ENCODE assay signal across 24 cellular contexts in the genomic region with DNA sequence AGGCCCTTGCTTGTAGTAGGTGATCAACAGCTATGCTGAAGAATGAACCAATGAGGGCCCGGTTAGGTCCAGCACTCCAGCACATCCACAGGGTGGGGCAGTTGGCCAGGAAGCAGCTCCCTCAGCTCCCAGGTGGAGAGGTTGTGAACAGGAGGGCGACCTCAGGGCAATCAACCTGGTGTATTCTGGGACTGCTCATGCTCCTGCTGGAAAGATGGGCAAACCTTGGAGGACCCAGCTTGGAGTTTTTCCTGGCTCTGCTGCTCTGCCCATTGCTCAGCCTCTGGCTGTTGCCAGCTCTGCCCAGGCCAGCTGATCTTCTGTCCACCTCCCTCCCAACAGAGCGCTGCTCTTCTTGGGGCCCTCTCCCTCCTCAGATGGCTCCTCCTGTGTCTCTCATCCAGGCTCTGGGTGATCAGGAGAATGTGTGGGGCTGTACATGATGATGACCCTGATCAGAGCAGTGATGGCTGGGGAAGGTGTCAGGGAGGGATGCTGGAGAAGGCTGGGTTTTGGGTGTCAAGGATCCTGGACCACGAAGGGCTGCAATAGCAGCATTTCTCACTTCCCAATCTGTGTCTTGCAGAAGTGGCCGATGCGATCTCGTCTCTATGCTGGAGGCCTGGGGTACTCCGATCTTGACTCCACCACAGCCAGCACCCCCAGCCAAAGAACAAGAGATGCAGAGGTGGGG. TPM values are rescaled to one million over a fixed set of nuclear protein-coding genes. Genes with fewer than 3 reads are reported as not detected.
A peak's percentile ranks its signal among the peaks of the same experiment; 100 is the strongest.
DNase-seq lines count a peak whose midpoint lies in the region; ATAC-seq, FAIRE-seq and TF ChIP-seq lines count a peak whose summit lies in the region.
"Had no signal": no experiment of that assay in that cellular context is flagged by ENCODE, and none has a peak within 500 bp of the region (broad histone marks: within the 10 kb centered on the region; RNA-seq: fewer than 3 reads in every experiment).

No MANE protein-coding gene starts in this region.

- in situ Hi-C loops in K562 (cut with MboI): no loop called here

- H3K4me1 ChIP-seq in MM.1S (ENCODE audit: low read length) (peaks cover 38% of the 10 kb centered on the region), K562 (replicated peaks in 1 of 2; ENCODE audit: control insufficient read depth in 2 of 2, insufficient read depth in 2 of 2, low read length in 2 of 2) (peaks cover 0 to 15% of the 10 kb centered on the region in 2 experiments; a peak in 2 of 5 replicates)
- H3K4me1 ChIP-seq: tibial artery had no signal

- intact Hi-C loops in K562 (cut with micrococcal nuclease): no loop called here

- H3K9me3 ChIP-seq in MM.1S (replicated peaks; ENCODE audit: insufficient read depth, low read length) (no peaks in the 10 kb centered on the region), K562 (replicated peaks; ENCODE audit: control insufficient read depth, insufficient read depth, low read depth, low read length) (no peaks in the 10 kb centered on the region)
- H3K9me3 ChIP-seq: tibial artery had no signal

- no peaks in the 10 kb centered on the region for H3K9me1 ChIP-seq in K562 (ENCODE audit: control insufficient read depth, insufficient read depth, low read length)

- peak in 1 of 2 experiments; percentile 37; a peak in 2 of 4 replicates for TF ChIP-seq RAD21 in K562 (CRISPR knock-in tag; conservative IDR thresholded peaks at IDR 0.05 in 1 of 2, IDR thresholded peaks at IDR 0.05 in 1 of 2)

- CTCF ChIA-PET in K562 (lab: Yijun Ruan, JAX; ENCODE audit: low intra/inter-chr PET ratio): interaction anchor here (1.0 kb wide), 2 partner anchors 39 to 151 kb away, joined by 3 read pairs; no protein-coding TSS in a partner anchor

- TF ChIP-seq CTCF in GM10266 (IDR thresholded peaks at IDR 0.05; ENCODE audit: control insufficient read depth, insufficient read depth, low read depth, missing control alignments) (peak; percentile 3), MM.1S (IDR thresholded peaks at IDR 0.05; ENCODE audit: low read length) (no peak), K562 (IDR thresholded peaks at IDR 0.05 in 2 of 3, conservative IDR thresholded peaks at IDR 0.05 in 1 of 3; ENCODE audit: insufficient read depth in 2 of 3, low read depth in 1 of 3, low read length in 3 of 3) (peak in 2 of 3 experiments; percentile 11 to 36; a peak in 2 of 6 replicates), neural crest cell (conservative IDR thresholded peaks at IDR 0.05) (no peak)

- no peaks in the 10 kb centered on the region for H3K27me3 ChIP-seq in MM.1S (replicated peaks; ENCODE audit: insufficient read depth, low read length)
- H3K27me3 ChIP-seq in K562 (ENCODE audit: control insufficient read depth in 2 of 2, insufficient read depth in 2 of 2, low read length in 2 of 2): peaks cover 0 to 15% of the 10 kb centered on the region in 2 experiments; a peak in 2 of 5 replicates
- H3K27me3 ChIP-seq: hepatocyte had no signal

- H3K9me3 Mint-ChIP-seq in neural crest cell: no peaks in the 10 kb centered on the region
- H3K9me3 Mint-ChIP-seq: activated T-helper 1 cell treated with anti-CD3 and anti-CD28 coated beads, Interleukin-12 subunit alpha, Interleukin-12 subunit beta, Interleukin-2, Interleukin-4 antibody, amounts not matched to agents 30 ng/mL and 10 ng/mL and 1 ng/mL, durations not matched to agents 14 hours and 24 hours and 36 hours had no signal

- BruUV-seq in K562 (replicated peaks; lab: Mats Ljungman, UMichigan): no TSS peak

- H3K4me3 Mint-ChIP-seq in neural crest cell: no peak overlapping the region
- H3K4me3 Mint-ChIP-seq: activated T-helper 1 cell treated with anti-CD3 and anti-CD28 coated beads, Interleukin-12 subunit alpha, Interleukin-12 subunit beta, Interleukin-2, Interleukin-4 antibody, amounts not matched to agents 30 ng/mL and 10 ng/mL and 1 ng/mL, durations not matched to agents 14 hours and 24 hours and 36 hours had no signal

- no peaks in the 10 kb centered on the region for H3K4me1 Mint-ChIP-seq in neural crest cell

- FAIRE-seq in K562 (lab: Jason Lieb, UNC): no peak
- FAIRE-seq: GM18507 had no signal

- H3K4me2 ChIP-seq in MM.1S (ENCODE audit: low read depth, low read length) (peak overlapping the region; percentile 36; the same call in 1 of the 2 replicates), K562 (ENCODE audit: insufficient read depth, low read length) (no peak overlapping the region)
- H3K4me2 ChIP-seq: hepatocyte, KMS-11 had no signal

- H3K79me2 ChIP-seq in MM.1S (ENCODE audit: low read length) (no peaks in the 10 kb centered on the region), K562 (ENCODE audit: control insufficient read depth, insufficient read depth, low read length) (no peaks in the 10 kb centered on the region)
- H3K79me2 ChIP-seq: hepatocyte had no signal

- H3K27me3 Mint-ChIP-seq in neural crest cell (ENCODE audit: low read depth): no peaks in the 10 kb centered on the region

- H3K27ac ChIP-seq in MM.1S (ENCODE audit: low read length): peak overlapping the region; percentile 74
- H3K27ac ChIP-seq in K562 (ENCODE audit: extremely low read depth, low read depth, low read length): no peak overlapping the region
- H3K27ac ChIP-seq: hepatocyte, KMS-11, tibial artery had no signal

- H3F3A ChIP-seq in MM.1S (ENCODE audit: insufficient read depth, low read length): peaks cover 30% of the 10 kb centered on the region

- ATAC-seq in K562 (peak; percentile 77), HG03378 (IDR thresholded peaks at IDR 0.05; ENCODE audit: unreplicated experiment) (no peak)
- ATAC-seq: left cardiac atrium had no signal

- H3K9ac ChIP-seq in MM.1S (ENCODE audit: low read length) (no peak overlapping the region; the same call in 1 of the 2 replicates), K562 (ENCODE audit: insufficient read depth in 1 of 2, low read depth in 2 of 2, low read length in 2 of 2) (0 out of 4 replicates have a peak overlapping the region, but pooled peaks of 1 of the 2 experiments have one; percentile 7)
- H3K9ac ChIP-seq: KMS-11 had no signal

- H3K4me3 ChIP-seq in MM.1S (ENCODE audit: low read length): no peak overlapping the region
- H3K4me3 ChIP-seq in K562: no peak overlapping the region
- H3K4me3 ChIP-seq: hepatocyte, tibial artery had no signal

- H3K9me2 ChIP-seq in MM.1S (replicated peaks; ENCODE audit: insufficient read depth, low read length): no peaks in the 10 kb centered on the region

- TF ChIP-seq POLR2A in K562 (conservative IDR thresholded peaks at IDR 0.05): no peak

- H2AFZ ChIP-seq in MM.1S (ENCODE audit: low read length) (peak overlapping the region; percentile 20; the same call in 1 of the 2 replicates), K562 (ENCODE audit: low read depth, low read length) (no peak overlapping the region)
- H2AFZ ChIP-seq: hepatocyte had no signal

- DNase-seq in GM10266 (ENCODE audit: extremely low spot score): no peak
- no peak for DNase-seq in MM.1S
- DNase-seq in K562 (ENCODE audit: extremely low read depth in 1 of 4, low spot score in 3 of 4): peak in 3 of 4 experiments; percentile 24 to 47 (median 35)
- no peak for DNase-seq in neural crest cell (ENCODE audit: low read depth, low spot score)
- no peak for DNase-seq in GDM1 (lab: John Stamatoyannopoulos, UW)
- DNase-seq in foreskin melanocyte: no peak
- no peak for DNase-seq in T1000 (lab: John Stamatoyannopoulos, UW)
- DNase-seq: activated CD4-positive, CD25-positive, alpha-beta regulatory T cell; activated CD8-positive, alpha-beta memory T cell treated with anti-CD3 and anti-CD28 coated beads for 24 hours; caudate nucleus; effector CD8-positive, alpha-beta T cell; left cardiac atrium; NCI-H1694 treated with DMSO at 0.1 percent for 48 hours; NCI-H524 had no signal

- peak overlapping the region; percentile 19 for H3K27ac Mint-ChIP-seq in neural crest cell (ENCODE audit: unreplicated experiment)
- H3K27ac Mint-ChIP-seq: activated T-helper 1 cell treated with anti-CD3 and anti-CD28 coated beads, Interleukin-12 subunit alpha, Interleukin-12 subunit beta, Interleukin-2, Interleukin-4 antibody, amounts not matched to agents 30 ng/mL and 10 ng/mL and 1 ng/mL, durations not matched to agents 14 hours and 24 hours and 36 hours had no signal

- no peak for TF ChIP-seq EP300 in K562 (IDR thresholded peaks at IDR 0.05; ENCODE audit: low read length)

- no peaks in the 10 kb centered on the region for H4K20me1 ChIP-seq in MM.1S (ENCODE audit: insufficient read depth, low read length)
- H4K20me1 ChIP-seq in K562 (replicated peaks; ENCODE audit: control insufficient read depth, insufficient read depth, low read length): no peaks in the 10 kb centered on the region

- POLR2A ChIA-PET in K562 (lab: Yijun Ruan, JAX): interaction anchor here (0.5 to 1.6 kb wide), 6 partner anchors 9 to 60 kb away, joined by 3 to 6 read pairs (median 4); partner anchors contain the start of genes ATRAID, PRR30 and SLC5A6

- H3K36me3 Mint-ChIP-seq in neural crest cell (ENCODE audit: low read depth): no peaks in the 10 kb centered on the region

- H3K36me3 ChIP-seq in MM.1S (replicated peaks; ENCODE audit: insufficient read depth, low read length): no peaks in the 10 kb centered on the region
- no peaks in the 10 kb centered on the region for H3K36me3 ChIP-seq in K562 (ENCODE audit: control insufficient read depth, insufficient read depth, low read length)
- H3K36me3 ChIP-seq: tibial artery had no signal

- 12% methylated on average over 8 of the region's 8 CpGs for WGBS in K562 (ENCODE audit: insufficient coverage, low coverage, missing lambda C conversion rate)

RNA-seq across cellular contexts. Expression of gene TCF23, which starts 3.4 kb away (rescaled TPM):
- not detected in 2 replicates for total RNA-seq in K562 (2011; cell fraction: chromatin; rRNA removed; ENCODE audit: low replicate concordance)
- total RNA-seq in K562 (2011; cell fraction: nucleolus; rRNA removed): not detected in 2 replicates
- not detected in 2 replicates for total RNA-seq in K562 (2011; cell fraction: nucleoplasm; rRNA removed)
- total RNA-seq in K562 (2014; rRNA removed): not detected in 2 replicates
- 0.03 TPM in 1 of 2 replicates, not detected in the other for total RNA-seq in K562 (2014; rRNA removed; fragmentation: Illumina TruSeq; extraction: Trizol)
- 0.07 TPM in 1 of 2 replicates, not detected in the other for total RNA-seq in K562 (2015; rRNA removed; fragmentation: Illumina TruSeq; extraction: Trizol)
- not detected in 2 replicates for total RNA-seq in K562 (2021)
- not detected in 2 replicates for polyA plus RNA-seq in K562 (2011; rRNA removed)
- not detected in 2 replicates for polyA plus RNA-seq in K562 (2011; cell fraction: cytosol; rRNA removed)
- polyA plus RNA-seq in K562 (2011; cell fraction: nucleus; rRNA removed): 0.03 TPM in 1 of 2 replicates, not detected in the other
- polyA plus RNA-seq in K562 (2012): 0.07 TPM in 2 replicates
- polyA plus RNA-seq in K562 (2014; fragmentation: Illumina TruSeq; extraction: Trizol): not detected in 2 replicates
- polyA plus RNA-seq in K562 (2014; fragmentation: Nextera tagmentation; extraction: Ambion mirVana): not detected
- polyA plus RNA-seq in K562 (2014; rRNA removed): not detected in 2 replicates
- polyA minus RNA-seq in K562 (2011; rRNA and poly(A)+ RNA removed): not detected in 2 replicates
- polyA minus RNA-seq in K562 (2011; cell fraction: cytosol; rRNA and poly(A)+ RNA removed): not detected in 2 replicates
- not detected in 2 replicates for polyA minus RNA-seq in K562 (2011; cell fraction: nucleus; rRNA and poly(A)+ RNA removed)
- total RNA-seq in neural crest cell: not detected in 2 replicates
- total RNA-seq: activated T-helper 1 cell treated with anti-CD3 and anti-CD28 coated beads, Interleukin-12 subunit alpha, Interleukin-12 subunit beta, Interleukin-2, Interleukin-4 antibody, amounts not matched to agents 30 ng/mL and 10 ng/mL and 1 ng/mL, durations not matched to agents 14 hours and 24 hours and 36 hours; hepatocyte; osteocyte had no signal
- polyA plus RNA-seq: BJ, hepatocyte had no signal

RNA-seq across cellular contexts. Expression of gene PRR30, which starts 13.0 kb away (rescaled TPM):
- total RNA-seq in K562 (2011; cell fraction: chromatin; rRNA removed; ENCODE audit: low replicate concordance): not detected in 2 replicates
- total RNA-seq in K562 (2011; cell fraction: nucleolus; rRNA removed): not detected in 2 replicates
- total RNA-seq in K562 (2011; cell fraction: nucleoplasm; rRNA removed): not detected in 2 replicates
- not detected in 2 replicates for total RNA-seq in K562 (2014; rRNA removed)
- total RNA-seq in K562 (2014; rRNA removed; fragmentation: Illumina TruSeq; extraction: Trizol): not detected in 2 replicates
- total RNA-seq in K562 (2015; rRNA removed; fragmentation: Illumina TruSeq; extraction: Trizol): not detected in 2 replicates
- not detected in 2 replicates for total RNA-seq in K562 (2021)
- polyA plus RNA-seq in K562 (2011; rRNA removed): not detected in 2 replicates
- not detected in 2 replicates for polyA plus RNA-seq in K562 (2011; cell fraction: cytosol; rRNA removed)
- polyA plus RNA-seq in K562 (2011; cell fraction: nucleus; rRNA removed): not detected in 2 replicates
- polyA plus RNA-seq in K562 (2012): not detected in 2 replicates
- not detected in 2 replicates for polyA plus RNA-seq in K562 (2014; fragmentation: Illumina TruSeq; extraction: Trizol)
- polyA plus RNA-seq in K562 (2014; fragmentation: Nextera tagmentation; extraction: Ambion mirVana): not detected
- polyA plus RNA-seq in K562 (2014; rRNA removed): not detected in 2 replicates
- polyA minus RNA-seq in K562 (2011; rRNA and poly(A)+ RNA removed): not detected in 2 replicates
- not detected in 2 replicates for polyA minus RNA-seq in K562 (2011; cell fraction: cytosol; rRNA and poly(A)+ RNA removed)
- not detected in 2 replicates for polyA minus RNA-seq in K562 (2011; cell fraction: nucleus; rRNA and poly(A)+ RNA removed)
- total RNA-seq in neural crest cell: not detected in 2 replicates
- total RNA-seq: activated T-helper 1 cell treated with anti-CD3 and anti-CD28 coated beads, Interleukin-12 subunit alpha, Interleukin-12 subunit beta, Interleukin-2, Interleukin-4 antibody, amounts not matched to agents 30 ng/mL and 10 ng/mL and 1 ng/mL, durations not matched to agents 14 hours and 24 hours and 36 hours; hepatocyte; left cardiac atrium; osteocyte; skeletal muscle tissue had no signal
- polyA plus RNA-seq: adipose tissue, BJ, hepatocyte had no signal

RNA-seq across cellular contexts. Expression of gene PREB, which starts 17.8 kb away (rescaled TPM):
- total RNA-seq in K562 (2011; cell fraction: chromatin; rRNA removed; ENCODE audit: low replicate concordance): 43.3 and 114 TPM in 2 replicates
- 72.0 and 78.4 TPM in 2 replicates for total RNA-seq in K562 (2011; cell fraction: nucleolus; rRNA removed)
- 43.7 and 58.3 TPM in 2 replicates for total RNA-seq in K562 (2011; cell fraction: nucleoplasm; rRNA removed)
- total RNA-seq in K562 (2014; rRNA removed): 67.2 and 83.1 TPM in 2 replicates
- 32.5 and 44.3 TPM in 2 replicates for total RNA-seq in K562 (2014; rRNA removed; fragmentation: Illumina TruSeq; extraction: Trizol)
- total RNA-seq in K562 (2015; rRNA removed; fragmentation: Illumina TruSeq; extraction: Trizol): 60.9 and 62.3 TPM in 2 replicates
- total RNA-seq in K562 (2021): 74.8 and 79.1 TPM in 2 replicates
- polyA plus RNA-seq in K562 (2011; rRNA removed): 77.9 and 87.2 TPM in 2 replicates
- polyA plus RNA-seq in K562 (2011; cell fraction: cytosol; rRNA removed): 91.7 and 112 TPM in 2 replicates
- polyA plus RNA-seq in K562 (2011; cell fraction: nucleus; rRNA removed): 216 and 217 TPM in 2 replicates
- 51.7 and 87.9 TPM in 2 replicates for polyA plus RNA-seq in K562 (2012)
- polyA plus RNA-seq in K562 (2014; fragmentation: Illumina TruSeq; extraction: Trizol): 78.8 and 84.2 TPM in 2 replicates
- polyA plus RNA-seq in K562 (2014; fragmentation: Nextera tagmentation; extraction: Ambion mirVana): 10 to 100 TPM; 35.1 to 35.4 TPM
- polyA plus RNA-seq in K562 (2014; rRNA removed): 74.8 and 78.8 TPM in 2 replicates
- 68.5 and 74.2 TPM in 2 replicates for polyA minus RNA-seq in K562 (2011; rRNA and poly(A)+ RNA removed)
- 22.8 and 23.0 TPM in 2 replicates for polyA minus RNA-seq in K562 (2011; cell fraction: cytosol; rRNA and poly(A)+ RNA removed)
- 28.0 and 47.5 TPM in 2 replicates for polyA minus RNA-seq in K562 (2011; cell fraction: nucleus; rRNA and poly(A)+ RNA removed)
- total RNA-seq in neural crest cell: 52.5 and 56.3 TPM in 2 replicates

RNA-seq across cellular contexts. Expression of gene ABHD1, which starts 28.6 kb away (rescaled TPM):
- total RNA-seq in K562 (2011; cell fraction: chromatin; rRNA removed; ENCODE audit: low replicate concordance): 0.42 and 1.1 TPM in 2 replicates
- 0.13 and 0.33 TPM in 2 replicates for total RNA-seq in K562 (2011; cell fraction: nucleolus; rRNA removed)
- 0.44 and 0.61 TPM in 2 replicates for total RNA-seq in K562 (2011; cell fraction: nucleoplasm; rRNA removed)
- total RNA-seq in K562 (2014; rRNA removed): 0.20 TPM in 1 of 2 replicates, not detected in the other
- total RNA-seq in K562 (2014; rRNA removed; fragmentation: Illumina TruSeq; extraction: Trizol): not detected in 2 replicates
- total RNA-seq in K562 (2015; rRNA removed; fragmentation: Illumina TruSeq; extraction: Trizol): not detected in 2 replicates
- total RNA-seq in K562 (2021): 0.18 TPM in 1 of 2 replicates, not detected in the other
- 0.10 and 0.57 TPM in 2 replicates for polyA plus RNA-seq in K562 (2011; rRNA removed)
- 0.06 and 0.16 TPM in 2 replicates for polyA plus RNA-seq in K562 (2011; cell fraction: cytosol; rRNA removed)
- 0.59 and 0.97 TPM in 2 replicates for polyA plus RNA-seq in K562 (2011; cell fraction: nucleus; rRNA removed)
- polyA plus RNA-seq in K562 (2012): 0.43 and 0.60 TPM in 2 replicates
- polyA plus RNA-seq in K562 (2014; fragmentation: Illumina TruSeq; extraction: Trizol): 0.10 and 0.28 TPM in 2 replicates
- polyA plus RNA-seq in K562 (2014; fragmentation: Nextera tagmentation; extraction: Ambion mirVana): under 1 TPM in 1 of 2 experiments, not detected in 1; 0.11 TPM
- 0.16 TPM in 1 of 2 replicates, not detected in the other for polyA plus RNA-seq in K562 (2014; rRNA removed)
- 0.09 and 0.32 TPM in 2 replicates for polyA minus RNA-seq in K562 (2011; rRNA and poly(A)+ RNA removed)
- polyA minus RNA-seq in K562 (2011; cell fraction: cytosol; rRNA and poly(A)+ RNA removed): not detected in 2 replicates
- 0.11 and 0.13 TPM in 2 replicates for polyA minus RNA-seq in K562 (2011; cell fraction: nucleus; rRNA and poly(A)+ RNA removed)
- 0.47 and 0.82 TPM in 2 replicates for total RNA-seq in neural crest cell
- total RNA-seq: skeletal muscle tissue had no signal
- polyA plus RNA-seq: BJ had no signal

RNA-seq across cellular contexts. Expression of gene CGREF1, which starts 33.3 kb away (rescaled TPM):
- 0.33 and 1.5 TPM in 2 replicates for total RNA-seq in K562 (2011; cell fraction: chromatin; rRNA removed; ENCODE audit: low replicate concordance)
- total RNA-seq in K562 (2011; cell fraction: nucleolus; rRNA removed): 0.33 and 0.39 TPM in 2 replicates
- 0.99 TPM in 1 of 2 replicates, not detected in the other for total RNA-seq in K562 (2011; cell fraction: nucleoplasm; rRNA removed)
- total RNA-seq in K562 (2014; rRNA removed) (0.50 and 0.53 TPM in 2 replicates), K562 (2014; rRNA removed; fragmentation: Illumina TruSeq; extraction: Trizol) (0.29 and 0.33 TPM in 2 replicates), K562 (2015; rRNA removed; fragmentation: Illumina TruSeq; extraction: Trizol) (0.22 and 0.41 TPM in 2 replicates), K562 (2021) (0.44 and 0.72 TPM in 2 replicates), neural crest cell (1.3 and 2.1 TPM in 2 replicates)
- polyA plus RNA-seq in K562 (2011; rRNA removed) (0.24 and 0.49 TPM in 2 replicates), K562 (2014; fragmentation: Illumina TruSeq; extraction: Trizol) (0.37 and 0.42 TPM in 2 replicates), K562 (2014; fragmentation: Nextera tagmentation; extraction: Ambion mirVana) (under 1 TPM; 0.07 to 0.10 TPM), K562 (2014; rRNA removed) (0.41 and 0.88 TPM in 2 replicates)
- 0.07 and 0.19 TPM in 2 replicates for polyA plus RNA-seq in K562 (2011; cell fraction: cytosol; rRNA removed)
- polyA plus RNA-seq in K562 (2011; cell fraction: nucleus; rRNA removed): 0.46 and 0.48 TPM in 2 replicates
- polyA plus RNA-seq in K562 (2012): 0.38 and 0.65 TPM in 2 replicates
- polyA minus RNA-seq in K562 (2011; rRNA and poly(A)+ RNA removed): 0.11 TPM in 1 of 2 replicates, not detected in the other
- polyA minus RNA-seq in K562 (2011; cell fraction: cytosol; rRNA and poly(A)+ RNA removed): not detected in 2 replicates
- polyA minus RNA-seq in K562 (2011; cell fraction: nucleus; rRNA and poly(A)+ RNA removed): 0.22 and 0.54 TPM in 2 replicates

Comparison
In these comparisons a context has a peak if more than half of its experiments do, and no peak if none do; other contexts are left out.
1. DNase-seq: peak in K562 (3 of 4); none in GM10266 (single experiment), MM.1S (single experiment), neural crest cell (single experiment), GDM1 (single experiment), foreskin melanocyte (single experiment) and T1000 (single experiment).
2. CTCF ChIP-seq: peak in GM10266 (single experiment) and K562 (2 of 3); none in MM.1S (single experiment) and neural crest cell (single experiment).